8 cellular contexts compared by ENCODE assay signal in the genomic region with DNA sequence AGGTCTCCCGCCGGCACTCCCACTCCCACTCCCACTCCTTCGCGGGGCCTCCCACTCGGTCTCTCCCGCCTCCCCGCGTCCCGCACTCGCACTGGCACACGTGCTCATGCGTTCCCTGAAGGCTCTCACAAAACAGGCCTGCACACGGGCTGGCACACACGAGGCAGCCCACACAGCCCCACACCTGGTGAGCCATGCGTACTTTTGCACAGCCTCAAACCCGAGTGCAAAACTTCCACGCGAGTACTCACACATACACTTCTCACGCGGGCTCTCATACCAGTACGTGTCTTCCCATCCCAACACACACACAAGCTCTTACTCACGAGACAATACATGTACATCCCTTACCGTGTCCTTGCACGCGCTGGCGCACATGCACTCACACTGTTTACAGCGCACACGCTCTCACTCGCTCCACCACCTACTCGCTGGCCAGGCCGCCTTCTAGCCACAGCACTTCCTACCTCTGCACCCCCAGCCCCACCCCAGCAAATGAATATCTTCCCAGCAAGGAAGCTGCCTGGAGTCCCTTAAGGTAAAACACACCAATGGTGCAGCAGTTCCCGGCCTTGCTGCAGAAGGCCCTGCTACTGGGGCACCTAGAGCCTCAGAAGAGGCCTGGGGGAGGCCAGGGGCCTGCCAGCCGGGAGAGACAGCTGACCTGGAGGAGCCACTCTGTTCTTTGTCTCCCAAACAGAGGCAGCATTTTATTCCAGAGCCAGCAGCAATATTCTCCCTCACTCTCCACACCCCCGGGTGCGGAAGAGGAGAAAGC. TPM values are rescaled to one million over a fixed set of nuclear protein-coding genes. Genes with fewer than 3 reads are reported as not detected.
DNase-seq lines count a peak whose midpoint lies in the region; ATAC-seq and TF ChIP-seq lines count a peak whose summit lies in the region.

No MANE protein-coding gene starts in this region.

- no peak overlapping the region for H3K9ac ChIP-seq in parathyroid adenoma

- H3K36me3 ChIP-seq in cardiac muscle cell, result no peaks in the 10 kb centered on the region
- no peaks in the 10 kb centered on the region for H3K36me3 ChIP-seq in parathyroid adenoma (ENCODE audit: control insufficient read depth, insufficient read depth, low read length)

- ATAC-seq in HG02840 (IDR thresholded peaks at IDR 0.05; ENCODE audit: low FRiP score, unreplicated experiment), result no peak

- H2AFZ ChIP-seq in parathyroid adenoma, result peak overlapping the region; percentile 85

- H3K27ac ChIP-seq in cardiac muscle cell (peak overlapping the region; percentile 96), parathyroid adenoma (peak overlapping the region; percentile 25)

- POLR2A ChIA-PET in activated CD4-positive, alpha-beta T cell treated with anti-CD3 and anti-CD28 coated beads, Interleukin-2, amount 10 ng/mL, durations not matched to agents 7 days and 5 days (lab: Charles Lee), result no interaction called here

- TF ChIP-seq CTCF in cardiac muscle cell (IDR thresholded peaks at IDR 0.05; ENCODE audit: low read depth, low read length), result no peak
- no peak for TF ChIP-seq CTCF in parathyroid adenoma (IDR thresholded peaks at IDR 0.05)

- peak overlapping the region; percentile 3 for H3K27ac Mint-ChIP-seq in activated CD4-positive, alpha-beta T cell treated with anti-CD3 and anti-CD28 coated beads, Interleukin-2, amount 10 ng/mL, durations not matched to agents 7 days and 5 days
- peak overlapping the region; percentile 89 for H3K27ac Mint-ChIP-seq in activated T-helper 1 cell treated with anti-CD3 and anti-CD28 coated beads, Interleukin-12 subunit alpha, Interleukin-12 subunit beta, Interleukin-2, Interleukin-4 antibody, amounts not matched to agents 30 ng/mL and 10 ng/mL and 1 ng/mL, durations not matched to agents 14 hours and 24 hours and 36 hours

- H3K4me3 ChIP-seq in cardiac muscle cell, result peak overlapping the region; percentile 51
- peak overlapping the region; percentile 51 for H3K4me3 ChIP-seq in parathyroid adenoma (ENCODE audit: low read depth, low read length)

- no peaks in the 10 kb centered on the region for H3K79me2 ChIP-seq in parathyroid adenoma

- intact Hi-C loops in activated T-helper 1 cell treated with anti-CD3 and anti-CD28 coated beads, Interleukin-12 subunit alpha, Interleukin-12 subunit beta, Interleukin-2, Interleukin-4 antibody, amounts not matched to agents 30 ng/mL and 10 ng/mL and 1 ng/mL, durations not matched to agents 14 hours and 24 hours and 36 hours (cut with micrococcal nuclease), result loop anchor here (1.0 kb wide), 1 partner anchor 7 kb away; no protein-coding TSS in a partner anchor

- peaks cover 41% of the 10 kb centered on the region for H3K4me1 ChIP-seq in cardiac muscle cell (ENCODE audit: low read depth)
- peaks cover 7% of the 10 kb centered on the region for H3K4me1 ChIP-seq in parathyroid adenoma

- no peak for DNase-seq in activated CD4-positive, alpha-beta T cell treated with anti-CD3 and anti-CD28 coated beads, Interleukin-2, amount 10 ng/mL, durations not matched to agents 7 days and 5 days
- no peak for DNase-seq in activated CD4-positive, alpha-beta T cell treated with anti-CD3 and anti-CD28 coated beads for 48 hours
- DNase-seq in activated T-helper 1 cell treated with anti-CD3 and anti-CD28 coated beads, Interleukin-12 subunit alpha, Interleukin-12 subunit beta, Interleukin-2, Interleukin-4 antibody, amounts not matched to agents 30 ng/mL and 10 ng/mL and 1 ng/mL, durations not matched to agents 14 hours and 24 hours and 36 hours (ENCODE audit: low spot score), result no peak
- no peak for DNase-seq in cardiac muscle cell (ENCODE audit: low read depth in 1 of 2, low spot score in 1 of 2)
- no peak for DNase-seq in NCI-H1694 treated with DMSO at 0.1 percent for 48 hours (lab: John Stamatoyannopoulos, UW)
- DNase-seq in NOMO-1 treated with dmso at 0.1 percent for 144 hours (lab: John Stamatoyannopoulos, UW; ENCODE audit: unreplicated experiment), result no peak

- H3K4me3 Mint-ChIP-seq in activated CD4-positive, alpha-beta T cell treated with anti-CD3 and anti-CD28 coated beads, Interleukin-2, amount 10 ng/mL, durations not matched to agents 7 days and 5 days, result peak overlapping the region; percentile 60
- peak overlapping the region; percentile 83 for H3K4me3 Mint-ChIP-seq in activated T-helper 1 cell treated with anti-CD3 and anti-CD28 coated beads, Interleukin-12 subunit alpha, Interleukin-12 subunit beta, Interleukin-2, Interleukin-4 antibody, amounts not matched to agents 30 ng/mL and 10 ng/mL and 1 ng/mL, durations not matched to agents 14 hours and 24 hours and 36 hours

- H3K9me3 ChIP-seq in cardiac muscle cell (ENCODE audit: low read depth) (no peaks in the 10 kb centered on the region), parathyroid adenoma (ENCODE audit: control insufficient read depth, low read length) (no peaks in the 10 kb centered on the region)

- CTCF ChIA-PET in activated CD4-positive, alpha-beta T cell treated with anti-CD3 and anti-CD28 coated beads, Interleukin-2, amount 10 ng/mL, durations not matched to agents 7 days and 5 days (lab: Charles Lee), result interaction anchor here (0.7 to 1.0 kb wide), 2 partner anchors 8 to 61 kb away, joined by 3 to 4 read pairs; no protein-coding TSS in a partner anchor

- peaks cover 61% of the 10 kb centered on the region for H3K27me3 Mint-ChIP-seq in activated CD4-positive, alpha-beta T cell treated with anti-CD3 and anti-CD28 coated beads, Interleukin-2, amount 10 ng/mL, durations not matched to agents 7 days and 5 days
- H3K27me3 Mint-ChIP-seq in activated T-helper 1 cell treated with anti-CD3 and anti-CD28 coated beads, Interleukin-12 subunit alpha, Interleukin-12 subunit beta, Interleukin-2, Interleukin-4 antibody, amounts not matched to agents 30 ng/mL and 10 ng/mL and 1 ng/mL, durations not matched to agents 14 hours and 24 hours and 36 hours (ENCODE audit: insufficient read depth), result peaks cover 59% of the 10 kb centered on the region

- H3K36me3 Mint-ChIP-seq in activated CD4-positive, alpha-beta T cell treated with anti-CD3 and anti-CD28 coated beads, Interleukin-2, amount 10 ng/mL, durations not matched to agents 7 days and 5 days (ENCODE audit: low read depth), result no peaks in the 10 kb centered on the region
- H3K36me3 Mint-ChIP-seq in activated T-helper 1 cell treated with anti-CD3 and anti-CD28 coated beads, Interleukin-12 subunit alpha, Interleukin-12 subunit beta, Interleukin-2, Interleukin-4 antibody, amounts not matched to agents 30 ng/mL and 10 ng/mL and 1 ng/mL, durations not matched to agents 14 hours and 24 hours and 36 hours (ENCODE audit: low read depth), result peaks cover 2% of the 10 kb centered on the region

- H3K4me2 ChIP-seq in parathyroid adenoma (ENCODE audit: low read length), result peak overlapping the region; percentile 72

- H3K4me1 Mint-ChIP-seq in activated CD4-positive, alpha-beta T cell treated with anti-CD3 and anti-CD28 coated beads, Interleukin-2, amount 10 ng/mL, durations not matched to agents 7 days and 5 days, result peaks cover 25% of the 10 kb centered on the region
- H3K4me1 Mint-ChIP-seq in activated T-helper 1 cell treated with anti-CD3 and anti-CD28 coated beads, Interleukin-12 subunit alpha, Interleukin-12 subunit beta, Interleukin-2, Interleukin-4 antibody, amounts not matched to agents 30 ng/mL and 10 ng/mL and 1 ng/mL, durations not matched to agents 14 hours and 24 hours and 36 hours (ENCODE audit: low read depth), result peaks cover 29% of the 10 kb centered on the region

- H3K27me3 ChIP-seq in cardiac muscle cell (no peaks in the 10 kb centered on the region), parathyroid adenoma (ENCODE audit: control insufficient read depth, insufficient read depth, low read length) (no peaks in the 10 kb centered on the region)

- no peaks in the 10 kb centered on the region for H3K9me3 Mint-ChIP-seq in activated CD4-positive, alpha-beta T cell treated with anti-CD3 and anti-CD28 coated beads, Interleukin-2, amount 10 ng/mL, durations not matched to agents 7 days and 5 days
- no peaks in the 10 kb centered on the region for H3K9me3 Mint-ChIP-seq in activated T-helper 1 cell treated with anti-CD3 and anti-CD28 coated beads, Interleukin-12 subunit alpha, Interleukin-12 subunit beta, Interleukin-2, Interleukin-4 antibody, amounts not matched to agents 30 ng/mL and 10 ng/mL and 1 ng/mL, durations not matched to agents 14 hours and 24 hours and 36 hours

RNA-seq across cellular contexts. Expression of gene KIFC3, which starts 0.5 kb away (rescaled TPM):
- total RNA-seq in activated CD4-positive, alpha-beta T cell treated with anti-CD3 and anti-CD28 coated beads, Interleukin-2, amount 10 ng/mL, durations not matched to agents 7 days and 5 days, result not detected
- total RNA-seq in activated T-helper 1 cell treated with anti-CD3 and anti-CD28 coated beads, Interleukin-12 subunit alpha, Interleukin-12 subunit beta, Interleukin-2, Interleukin-4 antibody, amounts not matched to agents 30 ng/mL and 10 ng/mL and 1 ng/mL, durations not matched to agents 14 hours and 24 hours and 36 hours, result 0.93 and 0.96 TPM in 2 replicates
- 28.4 and 50.1 TPM in 2 replicates for total RNA-seq in cardiac muscle cell
- 24.8 and 33.0 TPM in 2 replicates for polyA plus RNA-seq in cardiac muscle cell

Comparison
In these comparisons a context has a peak if more than half of its experiments do, and no peak if none do; other contexts are left out.
1. RNA of gene KIFC3, which starts 0.5 kb away (total RNA-seq): 28.4 to 50.1 TPM in cardiac muscle cell; 0.93 to 0.96 TPM in activated T-helper 1 cell treated with anti-CD3 and anti-CD28 coated beads, Interleukin-12 subunit alpha, Interleukin-12 subunit beta, Interleukin-2, Interleukin-4 antibody, amounts not matched to agents 30 ng/mL and 10 ng/mL and 1 ng/mL, durations not matched to agents 14 hours and 24 hours and 36 hours and not detected in activated CD4-positive, alpha-beta T cell treated with anti-CD3 and anti-CD28 coated beads, Interleukin-2, amount 10 ng/mL, durations not matched to agents 7 days and 5 days; every median in the first group is over 10 times any median in the second.